24 cellular contexts compared by ENCODE assay signal in genomic region chr6:46628498-46628897, GRCh38. TPM values are rescaled to one million over a fixed set of nuclear protein-coding genes. Genes with fewer than 3 reads are reported as not detected.
"Had no signal": no experiment of that assay in that cellular context is flagged by ENCODE, and none has a peak within 500 bp of the region (broad histone marks: within the 10 kb centered on the region; RNA-seq: fewer than 3 reads in every experiment).

No MANE protein-coding gene starts in this region.

- H3K27me3 ChIP-seq: ascending aorta, foreskin keratinocyte, left lung, neutrophil, ovary, spleen, suprapubic skin, tibial nerve had no signal

- H3K36me3 ChIP-seq: ascending aorta, left lung, neutrophil, ovary, prostate gland, spleen, tibial nerve had no signal

- H3K4me3 ChIP-seq: ascending aorta, left lung, ovary, prostate gland, spleen, suprapubic skin, tibial nerve had no signal

- ATAC-seq: activated CD4-positive, alpha-beta T cell treated with anti-CD3 and anti-CD28 coated beads for 36 hours; esophagus mucosa; foreskin keratinocyte; left lung had no signal

- H3K27ac ChIP-seq: foreskin keratinocyte, left lung, neutrophil, ovary, prostate gland, spleen, suprapubic skin had no signal

- H3K4me1 ChIP-seq: ascending aorta, foreskin keratinocyte, left lung, prostate gland, suprapubic skin had no signal

- DNase-seq: activated CD4-positive, alpha-beta T cell treated with anti-CD3 and anti-CD28 coated beads for 36 hours; activated CD4-positive, alpha-beta T cell treated with anti-CD3 and anti-CD28 coated beads, Interleukin-2, amount 50 U/mL, for 4 hours; activated CD4-positive, CD25-positive, alpha-beta regulatory T cell; activated effector memory CD4-positive, alpha-beta T cell treated with anti-CD3 and anti-CD28 coated beads, Interleukin-2, amount 50 U/mL, for 16 hours; activated naive CD4-positive, alpha-beta T cell treated with anti-CD3 and anti-CD28 coated beads, Interleukin-2, amount 10 ng/mL, durations not matched to agents 7 days and 5 days; activated naive CD8-positive, alpha-beta T cell treated with anti-CD3 and anti-CD28 coated beads, Interleukin-2, amount 10 ng/mL, durations not matched to agents 7 days and 5 days; activated T-cell treated with anti-CD3 and anti-CD28 coated beads for 4 hours; endodermal cell; foreskin keratinocyte; kidney glomerular epithelial cell; left lung; naive B cell; nephron progenitor cell; ovary; retina; spleen; stimulated activated naive CD4-positive, alpha-beta T cell had no signal

- H3K9me3 ChIP-seq: ascending aorta, left lung, neutrophil, ovary, prostate gland, spleen, suprapubic skin, tibial nerve had no signal

RNA-seq across cellular contexts. Expression of gene CYP39A1, which starts 24.1 kb away (rescaled TPM):
- total RNA-seq: activated CD4-positive, alpha-beta T cell treated with anti-CD3 and anti-CD28 coated beads for 36 hours; activated naive CD8-positive, alpha-beta T cell treated with anti-CD3 and anti-CD28 coated beads, Interleukin-2, amount 10 ng/mL, durations not matched to agents 7 days and 5 days; T-helper 1 cell treated with Interleukin-12 subunit alpha and Interleukin-12 subunit beta and Interleukin-4 antibody, amounts not matched to agents 30 ng/mL and 1 ng/mL, for 36 hours had no signal

RNA-seq across cellular contexts. Expression of gene SLC25A27, which starts 24.3 kb away (rescaled TPM):
- total RNA-seq: T-helper 1 cell treated with Interleukin-12 subunit alpha and Interleukin-12 subunit beta and Interleukin-4 antibody, amounts not matched to agents 30 ng/mL and 1 ng/mL, for 36 hours had no signal

RNA-seq across cellular contexts. Expression of gene TDRD6, which starts 59.2 kb away (rescaled TPM):
- total RNA-seq: activated CD4-positive, alpha-beta T cell treated with anti-CD3 and anti-CD28 coated beads for 36 hours; activated naive CD8-positive, alpha-beta T cell treated with anti-CD3 and anti-CD28 coated beads, Interleukin-2, amount 10 ng/mL, durations not matched to agents 7 days and 5 days; T-helper 1 cell treated with Interleukin-12 subunit alpha and Interleukin-12 subunit beta and Interleukin-4 antibody, amounts not matched to agents 30 ng/mL and 1 ng/mL, for 36 hours had no signal
